26 cellular contexts compared by ENCODE assay signal in the genomic region with DNA sequence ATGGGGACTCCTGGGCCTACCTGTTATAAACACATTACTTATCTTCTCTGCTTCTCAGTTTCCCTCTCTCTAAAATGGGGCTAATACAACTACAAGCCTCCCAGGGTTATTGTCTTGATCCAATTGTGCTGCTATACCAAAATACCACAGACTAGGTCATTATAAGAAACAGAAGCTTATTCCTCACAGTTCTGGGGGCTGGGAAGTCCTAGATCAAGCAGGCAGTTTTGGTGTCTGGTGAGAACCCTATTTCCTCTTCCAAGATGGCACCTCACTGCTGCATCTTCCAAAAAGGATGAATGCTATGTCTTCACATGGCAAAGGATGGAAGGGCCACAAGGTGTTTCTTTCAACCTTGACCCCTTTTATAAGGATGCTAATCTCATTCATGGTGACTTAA.
"Had no signal": no experiment of that assay in that cellular context is flagged by ENCODE, and none has a peak within 500 bp of the region (broad histone marks: within the 10 kb centered on the region; RNA-seq: fewer than 3 reads in every experiment).

No MANE protein-coding gene starts in this region.

- FAIRE-seq: urothelium cell line had no signal

- H3K4me3 ChIP-seq: stomach, suprapubic skin, testis, thoracic aorta, thyroid gland, tibial artery, tibial nerve, transverse colon, upper lobe of left lung, upper lobe of right lung, uterus, vagina had no signal

- H3K9me3 ChIP-seq: stomach, suprapubic skin, testis, thoracic aorta, thyroid gland, tibial artery, transverse colon, upper lobe of left lung, upper lobe of right lung, uterus, vagina had no signal

- H3K27ac ChIP-seq: stomach, suprapubic skin, testis, thoracic aorta, thyroid gland, tibial artery, tibial nerve, transverse colon, upper lobe of left lung, upper lobe of right lung, uterus, vagina had no signal

- DNase-seq: stimulated activated CD4-positive, alpha-beta T cell treated with anti-CD3 and anti-CD28 coated beads, Interleukin-2, amount 100 ng/mL, for 48 hours; stimulated activated CD4-positive, alpha-beta T cell treated with anti-CD3 and anti-CD28 coated beads, Interleukin-4, amount 100 ng/mL, for 1 hour; stimulated activated CD4-positive, alpha-beta T cell treated with anti-CD3 and anti-CD28 coated beads, Interleukin-4, amount 100 ng/mL, for 24 hours; stimulated activated CD4-positive, alpha-beta T cell treated with anti-CD3 and anti-CD28 coated beads, Interleukin-4, amount 100 ng/mL, for 4 hours; stimulated activated CD8-positive, alpha-beta memory T cell treated with anti-CD3 and anti-CD28 coated beads, Interleukin-4, amount 100 ng/mL, for 48 hours; stimulated activated naive B cell treated with anti-CD40 and anti-IgM and Interleukin-4, amounts not matched to agents 10 μg/mL and 1 μg/mL and 100 μg/mL, for 72 hours; stimulated activated naive CD4-positive, alpha-beta T cell; stimulated activated naive CD4-positive, alpha-beta T cell treated with Interleukin-2 at 50 U/mL for 16 hours; stimulated activated naive CD8-positive, alpha-beta T cell treated with anti-CD3 and anti-CD28 coated beads, Interleukin-15, amount 100 ng/mL, for 72 hours; stimulated activated naive CD8-positive, alpha-beta T cell treated with anti-CD3 and anti-CD28 coated beads, Interleukin-15, Interleukin-2, amounts not matched to agents 100 U/mL and 50 U/mL, for 24 hours; stomach; substantia nigra; testis; thyroid gland; tibial artery; transverse colon; upper lobe of left lung; upper lobe of right lung; uterus had no signal

- H3K36me3 ChIP-seq: stomach, suprapubic skin, thoracic aorta, thyroid gland, tibial artery, tibial nerve, transverse colon, upper lobe of left lung, upper lobe of right lung, uterus, vagina had no signal

- H3K4me1 ChIP-seq: suprapubic skin, testis, thyroid gland, tibial artery, tibial nerve, transverse colon, upper lobe of left lung, upper lobe of right lung, uterus, vagina had no signal

- H3K27me3 ChIP-seq: stomach, suprapubic skin, testis, thyroid gland, tibial artery, tibial nerve, transverse colon, upper lobe of left lung, upper lobe of right lung, uterus, vagina had no signal

- ATAC-seq: stimulated activated effector memory CD8-positive, alpha-beta T cell treated with anti-CD3 and anti-CD28 coated beads, Interleukin-12 subunit alpha, Interleukin-12 subunit beta, amount 100 ng/mL, for 72 hours; stimulated activated memory B cell treated with anti-CD40 and anti-IgM and Interleukin-4, amounts not matched to agents 10 μg/mL and 1 μg/mL and 100 μg/mL, for 72 hours; stimulated activated naive B cell treated with anti-CD40 and anti-IgM and Interleukin-4, amounts not matched to agents 10 μg/mL and 1 μg/mL and 100 μg/mL, for 72 hours; stimulated activated naive CD8-positive, alpha-beta T cell treated with anti-CD3 and anti-CD28 coated beads, Interleukin-15, amount 100 ng/mL, for 72 hours; stimulated activated naive CD8-positive, alpha-beta T cell treated with anti-CD3 and anti-CD28 coated beads, Interleukin-15, Interleukin-2, amounts not matched to agents 100 U/mL and 50 U/mL, for 24 hours; upper lobe of right lung had no signal
